Comparison of ENCODE assay signal across 25 cellular contexts in the genomic region with DNA sequence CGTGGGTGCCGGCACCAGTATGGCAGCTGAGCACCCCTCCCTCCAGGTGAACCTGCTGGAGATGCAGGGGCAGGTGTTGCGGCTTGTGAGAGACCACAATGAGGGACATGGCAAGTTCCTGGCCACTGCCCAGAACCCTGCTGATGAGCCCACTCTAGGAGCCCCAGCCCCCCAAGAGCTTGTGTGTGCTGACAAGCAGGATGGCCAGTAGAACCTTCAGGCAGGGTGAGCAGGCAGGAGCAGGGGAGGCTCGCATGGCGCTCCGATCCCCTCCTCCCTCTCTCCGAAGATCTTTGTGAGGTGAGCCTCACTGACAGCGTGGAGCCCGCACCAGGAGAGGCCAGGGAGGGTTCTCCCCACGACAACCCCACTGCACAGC. TPM values are rescaled to one million over a fixed set of nuclear protein-coding genes. Genes with fewer than 3 reads are reported as not detected.
A peak's percentile ranks its signal among the peaks of the same experiment; 100 is the strongest.
DNase-seq lines count a peak whose midpoint lies in the region; ATAC-seq lines count a peak whose summit lies in the region.
"Had no signal": no experiment of that assay in that cellular context is flagged by ENCODE, and none has a peak within 500 bp of the region (broad histone marks: within the 10 kb centered on the region; RNA-seq: fewer than 3 reads in every experiment).

No MANE protein-coding gene starts in this region.

- H3K4me1 ChIP-seq in SJCRH30 (peaks cover 6% of the 10 kb centered on the region; the same call in 1 of the 2 replicates), mesenchymal stem cell (ENCODE audit: control insufficient read depth, insufficient read depth, low read depth, low read length) (peaks cover 10% of the 10 kb centered on the region)
- H3K4me1 ChIP-seq: adrenal gland, upper lobe of right lung had no signal

- H3K4me3 ChIP-seq in SJCRH30 (no peak overlapping the region), mesenchymal stem cell (ENCODE audit: insufficient read depth in 1 of 2, low read depth in 1 of 2, low read length in 2 of 2) (peak overlapping the region in 1 of 2 experiments; percentile 4)
- H3K4me3 ChIP-seq: adrenal gland, lung, upper lobe of right lung had no signal

- H3K9me3 ChIP-seq in SJCRH30 (replicated peaks), result no peaks in the 10 kb centered on the region
- H3K9me3 ChIP-seq in mesenchymal stem cell (ENCODE audit: control insufficient read depth, low read length), result no peaks in the 10 kb centered on the region
- H3K9me3 ChIP-seq: adrenal gland, SK-N-SH, upper lobe of right lung had no signal

- DNase-seq in NCI-H1105 treated with DMSO at 0.1 percent for 48 hours (lab: John Stamatoyannopoulos, UW), result peak; percentile 17
- no peak for DNase-seq in NCI-H1105 (lab: John Stamatoyannopoulos, UW)
- DNase-seq in G401 (ENCODE audit: low spot score), result peak; percentile 31
- DNase-seq in SJCRH30, result peak; percentile 19 to 36
- no peak for DNase-seq in mesenchymal stem cell
- DNase-seq in stimulated activated naive CD8-positive, alpha-beta T cell treated with anti-CD3 and anti-CD28 coated beads, Interleukin-15, Interleukin-2, amounts not matched to agents 100 U/mL and 50 U/mL, for 24 hours, result no peak
- no peak for DNase-seq in cerebellar cortex (ENCODE audit: low spot score)
- DNase-seq: activated CD4-positive, alpha-beta T cell treated with anti-CD3 and anti-CD28 coated beads for 36 hours; activated naive CD4-positive, alpha-beta T cell treated with Interleukin-2 at 50 U/mL for 16 hours; activated T-cell treated with anti-CD3 and anti-CD28 coated beads, Interleukin-2, amount 50 U/mL, for 4 hours; adrenal gland; CD4-positive, alpha-beta memory T cell; dermis blood vessel endothelial cell; DMS153; Karpas-422; MV-4-11; NCI-H510A treated with DMSO at 0.1 percent for 48 hours; RPMI8226; SK-N-SH; T-helper 17 cell; upper lobe of right lung had no signal

- H4K91ac ChIP-seq in mesenchymal stem cell (ENCODE audit: low read length), result no peak overlapping the region

- ATAC-seq in GM18870 (IDR thresholded peaks at IDR 0.05; ENCODE audit: unreplicated experiment), result no peak
- ATAC-seq in stimulated activated naive CD8-positive, alpha-beta T cell treated with anti-CD3 and anti-CD28 coated beads, Interleukin-15, Interleukin-2, amounts not matched to agents 100 U/mL and 50 U/mL, for 24 hours, result no peak
- ATAC-seq: activated CD4-positive, alpha-beta T cell treated with anti-CD3 and anti-CD28 coated beads for 36 hours; activated T-cell treated with anti-CD3 and anti-CD28 coated beads, Interleukin-2, amount 50 U/mL, for 4 hours; T-helper 17 cell; upper lobe of right lung had no signal

- no peak overlapping the region for H2BK5ac ChIP-seq in mesenchymal stem cell (ENCODE audit: low read depth, low read length, poor library complexity, severe bottlenecking)

- H3K9ac ChIP-seq in mesenchymal stem cell (ENCODE audit: low read length), result no peak overlapping the region
- H3K9ac ChIP-seq: SK-N-SH had no signal

- H3K36me3 ChIP-seq in SJCRH30 (no peaks in the 10 kb centered on the region), mesenchymal stem cell (ENCODE audit: control insufficient read depth in 1 of 2, insufficient read depth in 2 of 2, low read depth in 1 of 2, low read length in 2 of 2) (no peaks in the 10 kb centered on the region)
- H3K36me3 ChIP-seq: adrenal gland, upper lobe of right lung had no signal

- no peak overlapping the region for H2BK12ac ChIP-seq in mesenchymal stem cell (ENCODE audit: low read length in 2 of 2)

- H3K27me3 ChIP-seq in SJCRH30 (no peaks in the 10 kb centered on the region), mesenchymal stem cell (ENCODE audit: control insufficient read depth in 1 of 2, insufficient read depth in 1 of 2, low read length in 2 of 2) (peaks cover 0 to 7% of the 10 kb centered on the region in 2 experiments)
- H3K27me3 ChIP-seq: adrenal gland, upper lobe of right lung had no signal

- H2AK5ac ChIP-seq in mesenchymal stem cell (ENCODE audit: low read length, severe bottlenecking), result no peak overlapping the region

- no peak overlapping the region for H2BK120ac ChIP-seq in mesenchymal stem cell (ENCODE audit: low read depth, low read length)

- H4K8ac ChIP-seq in mesenchymal stem cell (ENCODE audit: low read length), result no peak overlapping the region

- no peak overlapping the region for H3K18ac ChIP-seq in mesenchymal stem cell (ENCODE audit: low read depth in 1 of 2, low read length in 2 of 2)

- no peaks in the 10 kb centered on the region for H3K79me1 ChIP-seq in mesenchymal stem cell (replicated peaks; ENCODE audit: low read length, poor library complexity, severe bottlenecking)

- no peak overlapping the region for H3K4me2 ChIP-seq in mesenchymal stem cell (ENCODE audit: low read length, poor library complexity, severe bottlenecking)
- H3K4me2 ChIP-seq: SK-N-SH had no signal

- in situ Hi-C loops in G401 (cut with HindIII; ENCODE audit: low sequenced_read_pairs), result no loop called here

- H2BK15ac ChIP-seq in mesenchymal stem cell (ENCODE audit: low read depth, poor library complexity, severe bottlenecking), result no peak overlapping the region

- 90% methylated on average over 10 of the region's 10 CpGs for WGBS in mesenchymal stem cell

- H3K4ac ChIP-seq in mesenchymal stem cell (ENCODE audit: low read depth in 1 of 2, low read length in 2 of 2), result no peak overlapping the region

- H3K14ac ChIP-seq in mesenchymal stem cell (ENCODE audit: low read length in 2 of 2), result no peak overlapping the region

- H3K23ac ChIP-seq in mesenchymal stem cell (ENCODE audit: low read length in 2 of 2), result no peak overlapping the region

- no peak overlapping the region for H3K27ac ChIP-seq in SJCRH30
- H3K27ac ChIP-seq in mesenchymal stem cell (ENCODE audit: low read length, poor library complexity, severe bottlenecking), result no peak overlapping the region
- H3K27ac ChIP-seq: 22Rv1, adrenal gland, upper lobe of right lung had no signal

- H2AFZ ChIP-seq in mesenchymal stem cell (ENCODE audit: low read depth, low read length), result peak overlapping the region; percentile 18

RNA-seq across cellular contexts. Expression of a gene that starts 29.8 kb away (rescaled TPM):
- 105 and 114 TPM in 2 replicates for total RNA-seq in G401 (2014; rRNA removed; shearing (Covaris generic))
- 88.9 and 93.4 TPM in 2 replicates for total RNA-seq in SJCRH30 (2014; rRNA removed; shearing (Covaris generic))
- polyA plus RNA-seq in mesenchymal stem cell (2013, experiment 1 of 2), result 59.1 TPM
- 58.8 TPM for polyA plus RNA-seq in mesenchymal stem cell (2013, experiment 2 of 2)

RNA-seq across cellular contexts. Expression of a gene that starts 45.9 kb away (rescaled TPM):
- not detected in 2 replicates for total RNA-seq in G401 (2014; rRNA removed; shearing (Covaris generic))
- not detected in 2 replicates for total RNA-seq in SJCRH30 (2014; rRNA removed; shearing (Covaris generic))
- polyA plus RNA-seq in mesenchymal stem cell (2013, experiment 1 of 2), result 0.04 TPM
- polyA plus RNA-seq in mesenchymal stem cell (2013, experiment 2 of 2), result 0.11 TPM
- total RNA-seq: endothelial cell of umbilical vein, upper lobe of right lung had no signal
- polyA plus RNA-seq: CD4-positive, alpha-beta memory T cell had no signal

RNA-seq across cellular contexts. Expression of a gene that starts 56.8 kb away (rescaled TPM):
- total RNA-seq in G401 (2014; rRNA removed; shearing (Covaris generic)), result 0.27 and 0.62 TPM in 2 replicates
- 1.1 and 1.8 TPM in 2 replicates for total RNA-seq in SJCRH30 (2014; rRNA removed; shearing (Covaris generic))
- polyA plus RNA-seq in mesenchymal stem cell (2013, experiment 1 of 2), result 0.66 TPM
- polyA plus RNA-seq in mesenchymal stem cell (2013, experiment 2 of 2), result 0.63 TPM
- polyA plus RNA-seq: CD4-positive, alpha-beta memory T cell had no signal

Comparison
In these comparisons a context has a peak if more than half of its experiments do, and no peak if none do; other contexts are left out.
1. DNase-seq: peak in NCI-H1105 treated with DMSO at 0.1 percent for 48 hours (single experiment), G401 (single experiment) and SJCRH30 (2 of 2); none in NCI-H1105 (single experiment), mesenchymal stem cell (single experiment), stimulated activated naive CD8-positive, alpha-beta T cell treated with anti-CD3 and anti-CD28 coated beads, Interleukin-15, Interleukin-2, amounts not matched to agents 100 U/mL and 50 U/mL, for 24 hours (single experiment) and cerebellar cortex (single experiment).